Comparison of ENCODE assay signal across 1 cellular context in genomic region chr6:44257007-44257752, GRCh38.
TF ChIP-seq lines count a peak whose summit lies in the region.

Gene SLC35B2 (minus strand): TSS chr6:44257528. CDS start chr6:44257410, 118 bp downstream.

TF ChIP-seq in HepG2, 621 proteins besides CTCF, POLR2A, EP300 and RAD21 (continued from another document and continues in another):
- TF ChIP-seq ZBTB49 (CRISPR knock-in tag; IDR thresholded peaks at IDR 0.05; ENCODE audit: borderline replicate concordance) (no peak), BRD4 (CRISPR knock-in tag; IDR thresholded peaks at IDR 0.05) (no peak; the same call in 1 of the 2 replicates), SRSF9 (IDR thresholded peaks at IDR 0.05; ENCODE audit: borderline replicate concordance, insufficient read depth, low read depth, low read length, poor library complexity, severe bottlenecking) (no peak), ZBTB26 (CRISPR knock-in tag; IDR thresholded peaks at IDR 0.05; ENCODE audit: borderline replicate concordance) (peak; percentile 59), NR2F2 (IDR thresholded peaks at IDR 0.05; ENCODE audit: borderline replicate concordance, low read depth) (0 out of 2 replicates have a peak, but pooled peaks have one; percentile 46), SIN3A (IDR thresholded peaks at IDR 0.05; ENCODE audit: borderline replicate concordance, low read depth, low read length) (no peak; the same call in 1 of the 2 replicates), ATRX (CRISPR knock-in tag; IDR thresholded peaks at IDR 0.05; ENCODE audit: borderline replicate concordance) (no peak), ATF6 (CRISPR knock-in tag; conservative IDR thresholded peaks at IDR 0.05) (0 out of 2 replicates have a peak, but pooled peaks have one; percentile 28), AHR (CRISPR knock-in tag; IDR thresholded peaks at IDR 0.05) (peak; percentile 90), NFIC (IDR thresholded peaks at IDR 0.05; ENCODE audit: low read length) (peak; percentile 60; the same call in 1 of the 2 replicates), ZNF589 (CRISPR knock-in tag; conservative IDR thresholded peaks at IDR 0.05) (0 out of 2 replicates have a peak, but pooled peaks have one; percentile 52), NFYB (CRISPR knock-in tag; IDR thresholded peaks at IDR 0.05) (no peak; the same call in 1 of the 2 replicates), ZNF160 (CRISPR knock-in tag; IDR thresholded peaks at IDR 0.05) (peak; percentile 53; the same call in 1 of the 2 replicates), PBX3 (CRISPR knock-in tag; IDR thresholded peaks at IDR 0.05; ENCODE audit: borderline replicate concordance) (no peak), ZNF543 (CRISPR knock-in tag; IDR thresholded peaks at IDR 0.05) (peak; percentile 99), ZNF24 (IDR thresholded peaks at IDR 0.05) (0 out of 2 replicates have a peak, but pooled peaks have one; percentile 30), ZNF552 (CRISPR knock-in tag; IDR thresholded peaks at IDR 0.05; ENCODE audit: borderline replicate concordance) (no peak), ZBTB38 (CRISPR knock-in tag; IDR thresholded peaks at IDR 0.05) (0 out of 2 replicates have a peak, but pooled peaks have one; percentile 41), ZNF383 (CRISPR knock-in tag; IDR thresholded peaks at IDR 0.05; ENCODE audit: borderline replicate concordance) (0 out of 2 replicates have a peak, but pooled peaks have one; percentile 8), GZF1 (CRISPR knock-in tag; IDR thresholded peaks at IDR 0.05) (peak; percentile 81; the same call in 1 of the 2 replicates), FOXP4 (CRISPR knock-in tag; IDR thresholded peaks at IDR 0.05) (peak; percentile 77), ZFP91 (CRISPR knock-in tag; IDR thresholded peaks at IDR 0.05; ENCODE audit: borderline replicate concordance) (peak; percentile 97), ZHX2 (IDR thresholded peaks at IDR 0.05; ENCODE audit: low read depth) (no peak), ZHX2 (CRISPR knock-in tag; IDR thresholded peaks at IDR 0.05; ENCODE audit: borderline replicate concordance) (no peak), ZNF558 (CRISPR knock-in tag; IDR thresholded peaks at IDR 0.05; ENCODE audit: borderline replicate concordance) (no peak; the same call in 1 of the 2 replicates), MAFG (CRISPR knock-in tag; IDR thresholded peaks at IDR 0.05) (no peak), ZMYM3 (CRISPR knock-in tag; IDR thresholded peaks at IDR 0.05) (peak; percentile 41; the same call in 1 of the 2 replicates), GMEB1 (CRISPR knock-in tag; IDR thresholded peaks at IDR 0.05; ENCODE audit: borderline replicate concordance) (0 out of 2 replicates have a peak, but pooled peaks have one; percentile 37), NR1H2 (CRISPR knock-in tag; IDR thresholded peaks at IDR 0.05; ENCODE audit: borderline replicate concordance, low read depth) (no peak), ZNF333 (CRISPR knock-in tag; IDR thresholded peaks at IDR 0.05; ENCODE audit: borderline replicate concordance) (0 out of 2 replicates have a peak, but pooled peaks have one; percentile 13), ETV5 (CRISPR knock-in tag; IDR thresholded peaks at IDR 0.05; ENCODE audit: borderline replicate concordance) (peak; percentile 71)
